Comparison of ENCODE assay signal across 13 cellular contexts in the genomic region with DNA sequence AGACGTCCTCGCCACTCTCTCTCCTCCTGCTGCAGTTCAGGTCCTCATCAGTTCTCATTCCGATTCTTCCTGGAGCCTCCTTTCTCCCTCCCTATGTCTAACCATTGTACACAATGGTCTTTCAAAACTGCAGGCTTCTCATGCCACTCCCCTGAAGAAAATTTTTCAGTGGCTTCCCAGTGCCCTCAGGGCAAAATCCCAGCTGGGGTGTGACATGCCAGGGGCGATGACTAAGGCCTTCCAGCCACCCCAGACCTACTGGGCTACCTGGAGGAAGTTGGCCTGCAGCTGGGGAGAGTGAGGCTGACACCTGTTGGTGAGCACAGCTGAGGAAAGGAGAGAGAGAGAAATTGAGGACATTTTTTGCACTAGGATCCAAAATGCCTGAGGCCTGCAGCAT.
A peak's percentile ranks its signal among the peaks of the same experiment; 100 is the strongest.
DNase-seq lines count a peak whose midpoint lies in the region; ATAC-seq, FAIRE-seq and TF ChIP-seq lines count a peak whose summit lies in the region.
"Had no signal": no experiment of that assay in that cellular context is flagged by ENCODE, and none has a peak within 500 bp of the region (broad histone marks: within the 10 kb centered on the region; RNA-seq: fewer than 3 reads in every experiment).

No MANE protein-coding gene starts in this region.

- no peak for FAIRE-seq in H54 (lab: Jason Lieb, UNC)

- no peaks in the 10 kb centered on the region for H3K27me3 ChIP-seq in BLaER1

- H3K9me3 ChIP-seq in BLaER1 = no peaks in the 10 kb centered on the region; the same call in 1 of the 2 replicates

- H3K4me2 ChIP-seq in BLaER1 = peak overlapping the region; percentile 61; the same call in 1 of the 2 replicates

- H3K27ac ChIP-seq in BLaER1 = no peak overlapping the region
- peak overlapping the region; percentile 4 for H3K27ac ChIP-seq in RWPE1
- H3K27ac ChIP-seq: SK-N-MC had no signal

- peak; percentile 65 for DNase-seq in H54 (ENCODE audit: insufficient read length, low spot score)
- DNase-seq in RWPE1 (ENCODE audit: low spot score) = peak; percentile 92
- DNase-seq in left lobe of liver (ENCODE audit: low spot score) = no peak
- no peak for DNase-seq in activated CD8-positive, alpha-beta memory T cell treated with anti-CD3 and anti-CD28 coated beads, Interleukin-2, amount 50 U/mL, for 4 hours
- DNase-seq in OCI-M1 (lab: John Stamatoyannopoulos, UW) = no peak
- DNase-seq in activated CD4-positive, CD25-positive, alpha-beta regulatory T cell (lab: John Stamatoyannopoulos, UW) = no peak
- no peak for DNase-seq in stimulated activated CD8-positive, alpha-beta memory T cell treated with anti-CD3 and anti-CD28 coated beads, Interleukin-4, amount 100 ng/mL, for 48 hours
- DNase-seq: CD8-positive, alpha-beta memory T cell; effector memory CD4-positive, alpha-beta T cell; NCI-H187 treated with DMSO at 0.1 percent for 48 hours; nephron progenitor cell had no signal

- POLR2A ChIA-PET in RWPE1 (lab: Yijun Ruan, JAX; ENCODE audit: low non-redundant PET) = no interaction called here

- no peaks in the 10 kb centered on the region for H4K20me1 ChIP-seq in BLaER1

- CTCF ChIA-PET in RWPE1 (lab: Yijun Ruan, JAX) = interaction anchor here (0.7 kb wide), 1 partner anchor 36 kb away, joined by 3 read pairs; no protein-coding TSS in a partner anchor

- peaks cover 26% of the 10 kb centered on the region for H3K4me1 ChIP-seq in BLaER1

- no peaks in the 10 kb centered on the region for H3K36me3 ChIP-seq in BLaER1

- TF ChIP-seq CTCF in RWPE1 (conservative IDR thresholded peaks at IDR 0.05; ENCODE audit: low read depth) = no peak

- H3K4me3 ChIP-seq in BLaER1 = no peak overlapping the region
- H3K4me3 ChIP-seq: SK-N-MC had no signal

- no peak for TF ChIP-seq POLR2A in H54 (IDR thresholded peaks at IDR 0.05; ENCODE audit: low read depth, low read length)

- H3K9ac ChIP-seq in BLaER1 = no peak overlapping the region

- peak; percentile 19 for ATAC-seq in left lobe of liver

Comparison
In these comparisons a context has a peak if more than half of its experiments do, and no peak if none do; other contexts are left out.
1. DNase-seq: peak in H54 (single experiment) and RWPE1 (single experiment); none in left lobe of liver (single experiment), activated CD8-positive, alpha-beta memory T cell treated with anti-CD3 and anti-CD28 coated beads, Interleukin-2, amount 50 U/mL, for 4 hours (single experiment), OCI-M1 (single experiment), activated CD4-positive, CD25-positive, alpha-beta regulatory T cell (0 of 4) and stimulated activated CD8-positive, alpha-beta memory T cell treated with anti-CD3 and anti-CD28 coated beads, Interleukin-4, amount 100 ng/mL, for 48 hours (single experiment).